ENCODE assay signal across 12 cellular contexts in genomic region chr2:70043252-70043875, GRCh38. TPM values are rescaled to one million over a fixed set of nuclear protein-coding genes. Genes with fewer than 3 reads are reported as not detected.
A peak's percentile ranks its signal among the peaks of the same experiment; 100 is the strongest.
DNase-seq lines count a peak whose midpoint lies in the region; ATAC-seq and TF ChIP-seq lines count a peak whose summit lies in the region.
"Had no signal": no experiment of that assay in that cellular context is flagged by ENCODE, and none has a peak within 500 bp of the region (broad histone marks: within the 10 kb centered on the region; RNA-seq: fewer than 3 reads in every experiment).

No MANE protein-coding gene starts in this region.

- no peak overlapping the region for H3K4me3 ChIP-seq in colonic mucosa
- H3K4me3 ChIP-seq: ascending aorta had no signal

- peak; percentile 9 for DNase-seq in activated CD4-positive, alpha-beta T cell treated with anti-CD3 and anti-CD28 coated beads for 48 hours
- no peak for DNase-seq in activated CD4-positive, alpha-beta T cell treated with anti-CD3 and anti-CD28 coated beads, Interleukin-2, amount 50 U/mL, for 1 hour
- peak; percentile 85 for DNase-seq in SKM-1 treated with dmso at 0.1 percent for 144 hours (lab: John Stamatoyannopoulos, UW; ENCODE audit: unreplicated experiment)
- DNase-seq in colonic mucosa: no peak
- peak; percentile 52 for DNase-seq in stimulated activated CD8-positive, alpha-beta memory T cell treated with anti-CD3 and anti-CD28 coated beads, Interleukin-4, amount 100 ng/mL, for 48 hours
- DNase-seq in HK-2 (ENCODE audit: unreplicated experiment): no peak
- DNase-seq: hippocampal formation, WERI-Rb-1 had no signal

- H3K27me3 ChIP-seq in colonic mucosa: no peaks in the 10 kb centered on the region
- H3K27me3 ChIP-seq: ascending aorta had no signal

- H3K27ac ChIP-seq in colonic mucosa: peak overlapping the region; percentile 61
- H3K27ac ChIP-seq: ascending aorta, WERI-Rb-1 had no signal

- no peak overlapping the region for H3K9ac ChIP-seq in colonic mucosa (ENCODE audit: low read depth in 2 of 2, low read length in 2 of 2)

- H3K36me3 ChIP-seq in colonic mucosa: no peaks in the 10 kb centered on the region

- ATAC-seq in HG02981 (IDR thresholded peaks at IDR 0.05; ENCODE audit: unreplicated experiment): no peak
- ATAC-seq in HG02759 (IDR thresholded peaks at IDR 0.05; ENCODE audit: unreplicated experiment): no peak
- ATAC-seq: Panc1 had no signal

- H3K9me3 ChIP-seq in colonic mucosa: no peaks in the 10 kb centered on the region
- H3K9me3 ChIP-seq: ascending aorta had no signal

- H3K4me1 ChIP-seq in colonic mucosa: peaks cover 3% of the 10 kb centered on the region
- H3K4me1 ChIP-seq: ascending aorta had no signal

- intact Hi-C loops in colonic mucosa (cut with DNase I): no loop called here

- TF ChIP-seq CTCF in colonic mucosa (IDR thresholded peaks at IDR 0.05): no peak

RNA-seq across cellular contexts. Expression of gene PCBP1, which starts 43.9 kb away (rescaled TPM):
- total RNA-seq in colonic mucosa: 100 to 1,000 TPM; 348 to 401 TPM

Comparison
In these comparisons a context has a peak if more than half of its experiments do, and no peak if none do; other contexts are left out.
1. DNase-seq: peak in activated CD4-positive, alpha-beta T cell treated with anti-CD3 and anti-CD28 coated beads for 48 hours (single experiment), SKM-1 treated with dmso at 0.1 percent for 144 hours (single experiment) and stimulated activated CD8-positive, alpha-beta memory T cell treated with anti-CD3 and anti-CD28 coated beads, Interleukin-4, amount 100 ng/mL, for 48 hours (single experiment); none in activated CD4-positive, alpha-beta T cell treated with anti-CD3 and anti-CD28 coated beads, Interleukin-2, amount 50 U/mL, for 1 hour (single experiment), colonic mucosa (single experiment) and HK-2 (single experiment).